Comparison of ENCODE assay signal across 29 cellular contexts in the genomic region with DNA sequence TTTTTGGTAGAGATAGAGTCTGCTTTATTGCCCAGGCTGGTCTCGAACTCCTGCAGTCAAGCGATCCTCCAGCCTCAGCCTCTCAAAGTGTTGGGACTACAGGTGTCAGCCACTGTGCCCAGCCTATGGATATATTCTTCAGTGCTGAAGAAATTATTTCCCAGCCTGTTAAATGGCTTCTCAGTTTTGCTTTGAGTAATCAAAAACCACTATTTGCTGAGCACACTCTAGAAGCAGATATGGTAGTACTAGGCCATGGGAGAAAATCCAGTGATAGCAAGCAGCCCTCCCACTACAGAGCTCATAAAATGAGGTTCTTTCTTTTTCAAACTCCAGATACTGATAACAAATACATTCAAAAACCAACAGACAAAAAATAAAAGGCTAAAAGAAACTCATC.
DNase-seq lines count a peak whose midpoint lies in the region; ATAC-seq, FAIRE-seq and TF ChIP-seq lines count a peak whose summit lies in the region.
"Had no signal": no experiment of that assay in that cellular context is flagged by ENCODE, and none has a peak within 500 bp of the region (broad histone marks: within the 10 kb centered on the region; RNA-seq: fewer than 3 reads in every experiment).

No MANE protein-coding gene starts in this region.

- 95% methylated on average over 2 of the region's 2 CpGs for WGBS in esophagus muscularis mucosa

- H3K9me3 ChIP-seq in esophagus muscularis mucosa (no peaks in the 10 kb centered on the region), HAP-1 (no peaks in the 10 kb centered on the region; the same call in 1 of the 2 replicates)
- H3K9me3 ChIP-seq: ovary, Peyer's patch, upper lobe of left lung had no signal

- no peak for TF ChIP-seq EP300 in esophagus muscularis mucosa (IDR thresholded peaks at IDR 0.05)

- TF ChIP-seq CTCF in esophagus muscularis mucosa (IDR thresholded peaks at IDR 0.05): no peak

- peaks cover 0 to 4% (median 0%) of the 10 kb centered on the region in 4 donors for H3K27me3 ChIP-seq in esophagus muscularis mucosa
- no peaks in the 10 kb centered on the region for H3K27me3 ChIP-seq in HAP-1 (ENCODE audit: low read depth)
- H3K27me3 ChIP-seq: BLaER1 treated with 17β-estradiol and CSF1 and Interleukin-3, amounts not matched to agents 10 nM and 100 nM; gastroesophageal sphincter; ovary; Peyer's patch; upper lobe of left lung had no signal

- no peak overlapping the region for H3K4me3 ChIP-seq in esophagus muscularis mucosa
- no peak overlapping the region for H3K4me3 ChIP-seq in HAP-1
- H3K4me3 ChIP-seq: BLaER1 treated with 17β-estradiol and CSF1 and Interleukin-3, amounts not matched to agents 10 nM and 100 nM; gastroesophageal sphincter; ovary; Peyer's patch; upper lobe of left lung had no signal

- in situ Hi-C loops in HAP-1 (cut with MboI; ENCODE audit: low sequenced_read_pairs): no loop called here

- H3K36me3 ChIP-seq in esophagus muscularis mucosa (no peaks in the 10 kb centered on the region), HAP-1 (replicated peaks) (no peaks in the 10 kb centered on the region)
- H3K36me3 ChIP-seq: BLaER1 treated with 17β-estradiol and CSF1 and Interleukin-3, amounts not matched to agents 10 nM and 100 nM; gastroesophageal sphincter; ovary; Peyer's patch; upper lobe of left lung had no signal

- DNase-seq in GM18507 (ENCODE audit: extremely low spot score, insufficient read length, low read depth) (no peak), esophagus muscularis mucosa (ENCODE audit: extremely low spot score) (peak; percentile 37), HAP-1 (ENCODE audit: low spot score in 2 of 2) (no peak), GM19238 (ENCODE audit: insufficient read length, low spot score) (no peak)
- DNase-seq in stimulated activated CD8-positive, alpha-beta memory T cell treated with anti-CD3 and anti-CD28 coated beads, Interleukin-4, amount 100 ng/mL, for 48 hours: no peak
- DNase-seq: activated CD8-positive, alpha-beta memory T cell treated with anti-CD3 and anti-CD28 coated beads, Interleukin-2, amount 10 ng/mL, durations not matched to agents 7 days and 5 days; activated naive CD4-positive, alpha-beta T cell; activated T-cell treated with anti-CD3 and anti-CD28 coated beads, Interleukin-2, amount 50 U/mL, for 72 hours; central memory CD4-positive, alpha-beta T cell; COR-L47; hippocampal formation; KBM-7; left colon; mammary epithelial cell; NCI-H2081; NCI-H226; NCI-H69; ovary; Peyer's patch; SIG-M5; small intestine; upper lobe of left lung had no signal

- no peak overlapping the region for H3K27ac ChIP-seq in esophagus muscularis mucosa (replicated peaks in 1 of 4)
- H3K27ac ChIP-seq: BLaER1 treated with 17β-estradiol and CSF1 and Interleukin-3, amounts not matched to agents 10 nM and 100 nM; gastroesophageal sphincter; ovary; Peyer's patch; upper lobe of left lung had no signal

- ATAC-seq in GM19395 (IDR thresholded peaks at IDR 0.05; ENCODE audit: unreplicated experiment) (peak; percentile 63), HG02870 (IDR thresholded peaks at IDR 0.05; ENCODE audit: unreplicated experiment) (peak; percentile 64)
- ATAC-seq: activated CD8-positive, alpha-beta memory T cell treated with anti-CD3 and anti-CD28 coated beads, Interleukin-2, amount 10 ng/mL, durations not matched to agents 7 days and 5 days; activated T-cell treated with anti-CD3 and anti-CD28 coated beads, Interleukin-2, amount 50 U/mL, for 72 hours; gastroesophageal sphincter; left colon; WTC11 had no signal

- TF ChIP-seq POLR2A in esophagus muscularis mucosa (IDR thresholded peaks at IDR 0.05; ENCODE audit: low read depth): no peak

- FAIRE-seq in GM18507 (lab: Jason Lieb, UNC): peak; percentile 18
- FAIRE-seq: endometrium, G401.6, small intestine had no signal

- no peaks in the 10 kb centered on the region for H3K4me1 ChIP-seq in esophagus muscularis mucosa
- no peaks in the 10 kb centered on the region for H3K4me1 ChIP-seq in HAP-1
- H3K4me1 ChIP-seq: gastroesophageal sphincter, Peyer's patch, upper lobe of left lung had no signal

- intact Hi-C loops in esophagus muscularis mucosa (cut with DNase I): no loop called here
